ENCODE assay signal across 18 cellular contexts in genomic region chr7:33907625-33908024, GRCh38. TPM values are rescaled to one million over a fixed set of nuclear protein-coding genes. Genes with fewer than 3 reads are reported as not detected.
DNase-seq lines count a peak whose midpoint lies in the region; ATAC-seq and TF ChIP-seq lines count a peak whose summit lies in the region.
"Had no signal": no experiment of that assay in that cellular context is flagged by ENCODE, and none has a peak within 500 bp of the region (broad histone marks: within the 10 kb centered on the region; RNA-seq: fewer than 3 reads in every experiment).

No MANE protein-coding gene starts in this region.

- peak overlapping the region; percentile 82 for H3K4me3 ChIP-seq in AG10803 (ENCODE audit: low read length)
- H3K4me3 ChIP-seq in RWPE2 (ENCODE audit: severe bottlenecking): no peak overlapping the region
- peak overlapping the region in 1 of 4 experiments; percentile 75 for H3K4me3 ChIP-seq in fibroblast of lung (replicated peaks in 1 of 4; ENCODE audit: control extremely low read depth in 1 of 4, insufficient read depth in 1 of 4, low read depth in 3 of 4, low read length in 4 of 4)
- H3K4me3 ChIP-seq: GM23338 had no signal

- H3K9me3 ChIP-seq in RWPE2 (ENCODE audit: severe bottlenecking) (no peaks in the 10 kb centered on the region), fibroblast of lung (ENCODE audit: control insufficient read depth, insufficient read depth, low read depth, low read length) (no peaks in the 10 kb centered on the region)

- no peaks in the 10 kb centered on the region for H4K20me1 ChIP-seq in fibroblast of lung (ENCODE audit: control insufficient read depth, extremely low read depth, insufficient read depth, low read length)

- H3K9ac ChIP-seq in fibroblast of lung (ENCODE audit: insufficient read depth, low read length): no peak overlapping the region

- H3K27ac ChIP-seq in RWPE2 (ENCODE audit: poor library complexity, severe bottlenecking) (no peak overlapping the region), fibroblast of lung (ENCODE audit: insufficient read depth, low read length) (no peak overlapping the region)

- H3K4me1 Mint-ChIP-seq in nephron: peaks cover 24% of the 10 kb centered on the region

- H3K27me3 ChIP-seq in RWPE2 (ENCODE audit: insufficient read depth, poor library complexity, severe bottlenecking): peaks cover 24% of the 10 kb centered on the region
- H3K27me3 ChIP-seq in fibroblast of lung (ENCODE audit: control insufficient read depth, insufficient read depth, low read length): no peaks in the 10 kb centered on the region

- TF ChIP-seq CTCF in AG10803 (conservative IDR thresholded peaks at IDR 0.05; ENCODE audit: low read length): no peak
- TF ChIP-seq CTCF in RWPE2 (IDR thresholded peaks at IDR 0.05; ENCODE audit: poor library complexity, severe bottlenecking): peak; percentile 6
- TF ChIP-seq CTCF in fibroblast of lung (conservative IDR thresholded peaks at IDR 0.05 in 1 of 2, IDR thresholded peaks at IDR 0.05 in 1 of 2; ENCODE audit: low read depth in 1 of 2, low read length in 2 of 2): no peak
- no peak for TF ChIP-seq CTCF in nephron (IDR thresholded peaks at IDR 0.05; ENCODE audit: unreplicated experiment in 3 of 3)

- H3K36me3 Mint-ChIP-seq in nephron (ENCODE audit: low read depth): peaks cover 16% of the 10 kb centered on the region
- H3K36me3 Mint-ChIP-seq: CD8-positive, alpha-beta memory T cell had no signal

- H3K9me3 Mint-ChIP-seq in nephron: no peaks in the 10 kb centered on the region
- H3K9me3 Mint-ChIP-seq: GM23338 had no signal

- ATAC-seq in RWPE2 (ENCODE audit: low read depth) (no peak), GM19023 (IDR thresholded peaks at IDR 0.05; ENCODE audit: unreplicated experiment) (no peak), GM21367 (IDR thresholded peaks at IDR 0.05; ENCODE audit: unreplicated experiment) (no peak), GM19452 (IDR thresholded peaks at IDR 0.05; ENCODE audit: unreplicated experiment) (no peak)
- ATAC-seq: GM23338 had no signal

- peaks cover 3% of the 10 kb centered on the region for H3K79me2 ChIP-seq in fibroblast of lung (ENCODE audit: control insufficient read depth, insufficient read depth, low read length)

- peak overlapping the region; percentile 56 for H3K4me2 ChIP-seq in fibroblast of lung (ENCODE audit: extremely low read depth, insufficient read depth, low read length)
- H3K4me2 ChIP-seq: GM23338 had no signal

- no peak overlapping the region for H3K27ac Mint-ChIP-seq in nephron
- H3K27ac Mint-ChIP-seq: CD8-positive, alpha-beta memory T cell; GM23338 had no signal

- H3K36me3 ChIP-seq in RWPE2 (ENCODE audit: low read depth): no peaks in the 10 kb centered on the region
- H3K36me3 ChIP-seq in fibroblast of lung (ENCODE audit: control insufficient read depth, insufficient read depth, low read length): no peaks in the 10 kb centered on the region

- H3K27me3 Mint-ChIP-seq in nephron (ENCODE audit: low read depth): peaks cover 71% of the 10 kb centered on the region

- no peak for DNase-seq in AG10803 (ENCODE audit: low read depth)
- no peak for DNase-seq in RWPE2 (ENCODE audit: low spot score)
- no peak for DNase-seq in fibroblast of lung (ENCODE audit: low read depth in 2 of 2)
- DNase-seq: CD8-positive, alpha-beta memory T cell; HCEC 1CT; Kasumi-1; MM.1S; NCI-H1092; NCI-H146; NCI-H2081; NCI-H748 treated with DMSO at 0.1 percent for 48 hours; SHP77 had no signal

- no peak overlapping the region for H2AFZ ChIP-seq in fibroblast of lung (ENCODE audit: low read length)
- H2AFZ ChIP-seq: GM23338 had no signal

- H3K4me3 Mint-ChIP-seq in nephron: peak overlapping the region; percentile 85 to 93 (median 92)
- H3K4me3 Mint-ChIP-seq: CD8-positive, alpha-beta memory T cell; GM23338 had no signal

- H3K4me1 ChIP-seq in RWPE2 (ENCODE audit: insufficient read depth, poor library complexity, severe bottlenecking): no peaks in the 10 kb centered on the region
- H3K4me1 ChIP-seq in fibroblast of lung (ENCODE audit: control insufficient read depth, extremely low read depth, insufficient read depth, low read length): peaks cover 15% of the 10 kb centered on the region

RNA-seq across cellular contexts. Expression of gene BMPER, which starts 2.3 kb away (rescaled TPM):
- 12.2 and 28.2 TPM in 2 replicates for total RNA-seq in fibroblast of lung
- polyA plus RNA-seq in fibroblast of lung: 9.8 and 15.9 TPM in 2 replicates
- 11.0 and 16.0 TPM in 2 replicates for polyA plus RNA-seq in fibroblast of lung (2012)
- polyA minus RNA-seq in fibroblast of lung (ENCODE audit: low replicate concordance): 7.3 and 11.3 TPM in 2 replicates
- total RNA-seq: CD8-positive, alpha-beta memory T cell; OCI-LY7 had no signal
- polyA plus RNA-seq: CD8-positive, alpha-beta memory T cell had no signal
